In genomic region chr17:17722081-17722905, GRCh38 we compare ENCODE assay signal across 8 cellular contexts. TPM values are rescaled to one million over a fixed set of nuclear protein-coding genes. Genes with fewer than 3 reads are reported as not detected.
DNase-seq lines count a peak whose midpoint lies in the region; ATAC-seq and TF ChIP-seq lines count a peak whose summit lies in the region.

No MANE protein-coding gene starts in this region.

- peak; percentile 15 for ATAC-seq in CD8-positive, alpha-beta T cell
- ATAC-seq in HG03378 (IDR thresholded peaks at IDR 0.05; ENCODE audit: unreplicated experiment), result no peak

- POLR2A ChIA-PET in CD8-positive, alpha-beta T cell (lab: Charles Lee), result interaction anchor here (0.9 kb wide), 1 partner anchor 60 kb away, joined by 3 read pairs; no protein-coding TSS in a partner anchor

- no peak overlapping the region for H3K27ac ChIP-seq in CD8-positive, alpha-beta T cell (ENCODE audit: low read depth, low read length)

- no peaks in the 10 kb centered on the region for H3K9me3 ChIP-seq in CD8-positive, alpha-beta T cell (ENCODE audit: low read length)

- H3K4me1 ChIP-seq in CD8-positive, alpha-beta T cell (ENCODE audit: insufficient read depth, low read length), result peaks cover 39% of the 10 kb centered on the region

- TF ChIP-seq CTCF in CD8-positive, alpha-beta T cell (IDR thresholded peaks at IDR 0.05), result no peak
- TF ChIP-seq CTCF in fibroblast of mammary gland (conservative IDR thresholded peaks at IDR 0.05; ENCODE audit: control insufficient read depth, insufficient read depth, low read depth, low read length) (no peak), progenitor cell of endocrine pancreas (IDR thresholded peaks at IDR 0.05; ENCODE audit: unreplicated experiment) (no peak)

- no peak overlapping the region for H3K27ac Mint-ChIP-seq in CD8-positive, alpha-beta T cell
- H3K27ac Mint-ChIP-seq in progenitor cell of endocrine pancreas, result peak overlapping the region; percentile 70

- H3K27me3 Mint-ChIP-seq in CD8-positive, alpha-beta T cell (ENCODE audit: low read depth), result peaks cover 9% of the 10 kb centered on the region
- peaks cover 17% of the 10 kb centered on the region for H3K27me3 Mint-ChIP-seq in progenitor cell of endocrine pancreas

- H3K4me3 Mint-ChIP-seq in CD8-positive, alpha-beta T cell, result peak overlapping the region; percentile 91
- H3K4me3 Mint-ChIP-seq in progenitor cell of endocrine pancreas (ENCODE audit: low read depth), result peak overlapping the region; percentile 78

- H3K9me3 Mint-ChIP-seq in CD8-positive, alpha-beta T cell, result no peaks in the 10 kb centered on the region
- no peaks in the 10 kb centered on the region for H3K9me3 Mint-ChIP-seq in progenitor cell of endocrine pancreas (ENCODE audit: low read depth)

- peak overlapping the region; percentile 58 for H3K4me3 ChIP-seq in CD8-positive, alpha-beta T cell (ENCODE audit: low read depth, low read length)
- H3K4me3 ChIP-seq in fibroblast of mammary gland (ENCODE audit: control insufficient read depth, low read depth, low read length), result peak overlapping the region; percentile 48

- H3K4me1 Mint-ChIP-seq in CD8-positive, alpha-beta T cell (ENCODE audit: low read depth), result peaks cover 52% of the 10 kb centered on the region
- peaks cover 46% of the 10 kb centered on the region for H3K4me1 Mint-ChIP-seq in progenitor cell of endocrine pancreas (ENCODE audit: low read depth)

- no peaks in the 10 kb centered on the region for H3K36me3 Mint-ChIP-seq in CD8-positive, alpha-beta T cell
- H3K36me3 Mint-ChIP-seq in progenitor cell of endocrine pancreas (ENCODE audit: insufficient read depth), result peaks cover 2% of the 10 kb centered on the region

- CTCF ChIA-PET in CD8-positive, alpha-beta T cell (lab: Charles Lee), result no interaction called here

- H3K27me3 ChIP-seq in CD8-positive, alpha-beta T cell (ENCODE audit: insufficient read depth, low read length), result no peaks in the 10 kb centered on the region

- intact Hi-C loops in CD8-positive, alpha-beta T cell (cut with DNase I, micrococcal nuclease), result no loop called here

- DNase-seq in CD8-positive, alpha-beta T cell, result peak in 1 of 7 experiments; percentile 43
- DNase-seq in fibroblast of mammary gland (ENCODE audit: low read depth) (peak; percentile 60), progenitor cell of endocrine pancreas (ENCODE audit: low spot score, unreplicated experiment) (no peak), NCI-H146 (lab: John Stamatoyannopoulos, UW) (no peak), NCI-H524 (lab: John Stamatoyannopoulos, UW) (no peak), NOMO-1 treated with DMSO at 0.1 percent for 48 hours (lab: John Stamatoyannopoulos, UW; ENCODE audit: unreplicated experiment) (no peak)

- no peaks in the 10 kb centered on the region for H3K36me3 ChIP-seq in CD8-positive, alpha-beta T cell (ENCODE audit: insufficient read depth, low read length)

TF ChIP-seq in PFSK-1, 5 proteins besides CTCF, POLR2A, EP300 and RAD21:
- TF ChIP-seq POLR2AphosphoS5 (IDR thresholded peaks at IDR 0.05; ENCODE audit: low read depth, low read length) (peak; percentile 58; the same call in 1 of the 2 replicates), FOXP2 (optimal IDR thresholded peaks at IDR 0.05; ENCODE audit: borderline replicate concordance, extremely low read depth, extremely low read length, insufficient read depth) (peak; percentile 9), REST (IDR thresholded peaks at IDR 0.05; ENCODE audit: insufficient read depth in 1 of 2, low read depth in 2 of 2, low read length in 2 of 2) (no peak), SIN3A (IDR thresholded peaks at IDR 0.05; ENCODE audit: borderline replicate concordance, insufficient read depth, low read length) (peak; percentile 83; the same call in 1 of the 2 replicates)

RNA-seq across cellular contexts. Expression of gene RAI1, which starts 41.0 kb away (rescaled TPM):
- total RNA-seq in CD8-positive, alpha-beta T cell, result 10 to 100 TPM; 22.9 to 23.5 TPM
- polyA plus RNA-seq in PFSK-1 (2012; ENCODE audit: insufficient read length, low read depth), result 52.1 TPM
- 69.0 and 75.0 TPM in 2 replicates for total RNA-seq in progenitor cell of endocrine pancreas
